19 cellular contexts compared by ENCODE assay signal in genomic region chr5:130282044-130282443, GRCh38.
DNase-seq lines count a peak whose midpoint lies in the region; ATAC-seq and TF ChIP-seq lines count a peak whose summit lies in the region.
"Had no signal": no experiment of that assay in that cellular context is flagged by ENCODE, and none has a peak within 500 bp of the region (broad histone marks: within the 10 kb centered on the region; RNA-seq: fewer than 3 reads in every experiment).

No MANE protein-coding gene starts in this region.

- CTCF ChIA-PET in activated CD8-positive, alpha-beta T cell treated with anti-CD3 and anti-CD28 coated beads for 36 hours (lab: Charles Lee), result no interaction called here

- no peaks in the 10 kb centered on the region for H3K36me3 Mint-ChIP-seq in activated CD8-positive, alpha-beta T cell treated with anti-CD3 and anti-CD28 coated beads for 36 hours (ENCODE audit: low read depth)
- H3K36me3 Mint-ChIP-seq: memory B cell had no signal

- 63 to 91% (median 78%) methylated on average over 1 of the region's 1 CpG for WGBS in heart left ventricle, 4 donors
- 72 to 92% (median 87%) methylated on average over 1 of the region's 1 CpG for WGBS in ovary, 3 donors
- WGBS in prostate gland, result 80% methylated on average over 1 of the region's 1 CpG

- H3K4me1 Mint-ChIP-seq in activated CD8-positive, alpha-beta T cell treated with anti-CD3 and anti-CD28 coated beads for 36 hours (ENCODE audit: low read depth), result no peaks in the 10 kb centered on the region
- H3K4me1 Mint-ChIP-seq: memory B cell had no signal

- no peak for TF ChIP-seq EP300 in ovary (IDR thresholded peaks at IDR 0.05)

- TF ChIP-seq CTCF in heart left ventricle (IDR thresholded peaks at IDR 0.05), result no peak
- no peak for TF ChIP-seq CTCF in right atrium auricular region (IDR thresholded peaks at IDR 0.05)
- TF ChIP-seq CTCF in cardiac fibroblast (IDR thresholded peaks at IDR 0.05; ENCODE audit: low read depth, low read length), result no peak
- no peak for TF ChIP-seq CTCF in ovary (IDR thresholded peaks at IDR 0.05)
- TF ChIP-seq CTCF in activated CD8-positive, alpha-beta T cell treated with anti-CD3 and anti-CD28 coated beads for 36 hours (IDR thresholded peaks at IDR 0.05), result no peak
- no peak for TF ChIP-seq CTCF in prostate gland (IDR thresholded peaks at IDR 0.05)

- no peaks in the 10 kb centered on the region for H3K9me3 Mint-ChIP-seq in activated CD8-positive, alpha-beta T cell treated with anti-CD3 and anti-CD28 coated beads for 36 hours

- peaks cover 0 to 3% (median 0%) of the 10 kb centered on the region in 12 donors for H3K9me3 ChIP-seq in heart left ventricle
- H3K9me3 ChIP-seq in right atrium auricular region, result no peaks in the 10 kb centered on the region
- H3K9me3 ChIP-seq in ovary, result no peaks in the 10 kb centered on the region
- H3K9me3 ChIP-seq in prostate gland, result no peaks in the 10 kb centered on the region
- H3K9me3 ChIP-seq: A549, thyroid gland had no signal

- DNase-seq in heart left ventricle, result peak in 1 of 5 donors; percentile 20
- no peak for DNase-seq in right atrium auricular region (ENCODE audit: low spot score)
- peak; percentile 66 to 75 for DNase-seq in cardiac fibroblast (ENCODE audit: low read depth in 2 of 2)
- no peak for DNase-seq in left ventricle myocardium superior
- no peak for DNase-seq in ovary
- no peak for DNase-seq in activated CD8-positive, alpha-beta T cell treated with anti-CD3 and anti-CD28 coated beads for 36 hours
- no peak for DNase-seq in prostate gland (ENCODE audit: low spot score)
- DNase-seq: dorsolateral prefrontal cortex; foreskin melanocyte; H7; NCI-H187; NCI-H524; stimulated activated CD4-positive, alpha-beta T cell treated with anti-CD3 and anti-CD28 coated beads, Interleukin-2, amount 100 ng/mL, for 48 hours; thyroid gland had no signal

- H3K27me3 Mint-ChIP-seq in activated CD8-positive, alpha-beta T cell treated with anti-CD3 and anti-CD28 coated beads for 36 hours, result peaks cover 2% of the 10 kb centered on the region
- H3K27me3 Mint-ChIP-seq: memory B cell had no signal

- peak overlapping the region in 3 of 12 donors; percentile 20 to 58 (median 21) for H3K27ac ChIP-seq in heart left ventricle
- peak overlapping the region in 1 of 2 donors; percentile 32 for H3K27ac ChIP-seq in right atrium auricular region
- no peak overlapping the region for H3K27ac ChIP-seq in ovary
- no peak overlapping the region for H3K27ac ChIP-seq in prostate gland
- H3K27ac ChIP-seq: A549, dorsolateral prefrontal cortex, thyroid gland, VCaP had no signal

- ATAC-seq in heart left ventricle, result peak; percentile 42 to 90 (median 72)
- peak; percentile 90 for ATAC-seq in left ventricle myocardium superior
- ATAC-seq in activated CD8-positive, alpha-beta T cell treated with anti-CD3 and anti-CD28 coated beads for 36 hours, result no peak
- ATAC-seq in GM18861 (IDR thresholded peaks at IDR 0.05; ENCODE audit: unreplicated experiment), result no peak
- ATAC-seq: A549, Panc1 had no signal

- no peak overlapping the region for H3K27ac Mint-ChIP-seq in activated CD8-positive, alpha-beta T cell treated with anti-CD3 and anti-CD28 coated beads for 36 hours
- H3K27ac Mint-ChIP-seq: memory B cell had no signal

- intact Hi-C loops in heart left ventricle (cut with DNase I), result no loop called here
- intact Hi-C loops in left ventricle myocardium superior (cut with micrococcal nuclease), result no loop called here
- intact Hi-C loops in ovary (cut with DNase I), result no loop called here
- intact Hi-C loops in activated CD8-positive, alpha-beta T cell treated with anti-CD3 and anti-CD28 coated beads for 36 hours (cut with micrococcal nuclease), result no loop called here
- intact Hi-C loops in prostate gland (cut with DNase I), result no loop called here

- H3K4me3 ChIP-seq in heart left ventricle (no peak overlapping the region), right atrium auricular region (no peak overlapping the region), cardiac fibroblast (replicated peaks in 1 of 2; ENCODE audit: low read depth in 2 of 2, low read length in 2 of 2) (no peak overlapping the region), ovary (no peak overlapping the region), prostate gland (no peak overlapping the region)
- H3K4me3 ChIP-seq: A549, dorsolateral prefrontal cortex, thyroid gland had no signal

- peaks cover 0 to 22% (median 0%) of the 10 kb centered on the region in 12 donors for H3K4me1 ChIP-seq in heart left ventricle
- no peaks in the 10 kb centered on the region for H3K4me1 ChIP-seq in right atrium auricular region
- H3K4me1 ChIP-seq in ovary (ENCODE audit: insufficient read depth), result no peaks in the 10 kb centered on the region
- no peaks in the 10 kb centered on the region for H3K4me1 ChIP-seq in prostate gland (replicated peaks)
- H3K4me1 ChIP-seq: A549, thyroid gland had no signal

- H3K27me3 ChIP-seq in heart left ventricle, result no peaks in the 10 kb centered on the region
- H3K27me3 ChIP-seq in right atrium auricular region, result no peaks in the 10 kb centered on the region
- no peaks in the 10 kb centered on the region for H3K27me3 ChIP-seq in ovary
- H3K27me3 ChIP-seq in prostate gland (replicated peaks; ENCODE audit: insufficient read depth), result no peaks in the 10 kb centered on the region
- H3K27me3 ChIP-seq: dorsolateral prefrontal cortex, thyroid gland had no signal

- H3K4me3 Mint-ChIP-seq in activated CD8-positive, alpha-beta T cell treated with anti-CD3 and anti-CD28 coated beads for 36 hours, result no peak overlapping the region
- H3K4me3 Mint-ChIP-seq: memory B cell had no signal

- H3K36me3 ChIP-seq in heart left ventricle, result no peaks in the 10 kb centered on the region
- no peaks in the 10 kb centered on the region for H3K36me3 ChIP-seq in right atrium auricular region
- no peaks in the 10 kb centered on the region for H3K36me3 ChIP-seq in ovary
- H3K36me3 ChIP-seq in prostate gland, result no peaks in the 10 kb centered on the region
- H3K36me3 ChIP-seq: thyroid gland had no signal

- POLR2A ChIA-PET in activated CD8-positive, alpha-beta T cell treated with anti-CD3 and anti-CD28 coated beads for 36 hours (lab: Charles Lee), result no interaction called here

- TF ChIP-seq POLR2A in heart left ventricle (IDR thresholded peaks at IDR 0.05), result no peak
- TF ChIP-seq POLR2A in ovary (IDR thresholded peaks at IDR 0.05), result no peak
- no peak for TF ChIP-seq POLR2A in prostate gland (IDR thresholded peaks at IDR 0.05)

Comparison
In these comparisons a context has a peak if more than half of its experiments do, and no peak if none do; other contexts are left out.
1. ATAC-seq: peak in heart left ventricle (4 of 4) and left ventricle myocardium superior (single experiment); none in activated CD8-positive, alpha-beta T cell treated with anti-CD3 and anti-CD28 coated beads for 36 hours (single experiment) and GM18861 (single experiment).
2. DNase-seq: peak in cardiac fibroblast (2 of 2); none in right atrium auricular region (single experiment), left ventricle myocardium superior (single experiment), ovary (0 of 5), activated CD8-positive, alpha-beta T cell treated with anti-CD3 and anti-CD28 coated beads for 36 hours (single experiment) and prostate gland (single experiment).